ENCODE assay signal across 9 cellular contexts in the genomic region with DNA sequence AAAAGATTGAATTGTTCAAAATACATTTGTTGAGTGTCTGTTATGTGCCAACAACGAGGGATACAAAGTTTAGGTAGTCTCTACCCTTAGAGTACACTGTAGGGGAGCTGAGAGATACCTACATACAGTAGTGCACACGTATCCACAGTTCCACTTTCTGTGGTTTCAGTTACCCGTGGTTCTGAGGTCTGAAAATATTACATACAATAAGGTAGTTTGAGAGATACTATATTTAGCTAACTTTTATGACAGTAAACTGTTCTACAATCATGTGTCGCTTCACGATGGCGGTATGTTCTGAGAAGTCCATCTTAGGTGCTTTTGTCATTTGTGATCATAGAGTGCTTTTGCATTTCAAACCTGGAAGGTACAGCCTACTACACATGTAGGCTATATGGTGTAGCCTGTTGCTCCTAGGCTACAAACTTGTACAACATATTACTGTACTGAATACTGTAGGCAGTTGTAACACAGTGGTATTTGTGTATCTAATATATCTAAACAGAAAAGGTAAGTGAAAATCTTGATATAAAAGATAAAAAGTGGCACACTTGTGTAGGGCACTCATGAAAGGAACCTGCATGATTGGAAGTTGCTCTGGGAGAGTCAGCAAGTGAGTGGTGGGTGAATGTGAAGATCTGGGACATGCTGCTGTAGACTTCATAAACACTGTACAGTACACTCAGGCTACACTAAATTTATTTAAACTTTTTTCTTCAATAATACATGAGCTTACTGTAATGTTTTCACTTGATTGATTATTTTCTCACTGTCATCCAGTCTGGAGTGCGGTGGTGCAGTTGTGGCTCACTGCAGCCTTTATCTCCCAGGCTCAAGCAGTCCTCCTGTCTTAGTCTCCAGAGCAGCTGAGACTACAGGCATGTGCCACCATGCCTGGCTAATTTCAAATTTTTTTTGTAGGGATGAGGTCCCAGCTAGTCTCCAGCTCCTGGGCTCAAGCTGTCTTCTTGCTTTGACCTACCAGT. TPM values are rescaled to one million over a fixed set of nuclear protein-coding genes. Genes with fewer than 3 reads are reported as not detected.
A peak's percentile ranks its signal among the peaks of the same experiment; 100 is the strongest.
DNase-seq lines count a peak whose midpoint lies in the region; ATAC-seq and TF ChIP-seq lines count a peak whose summit lies in the region.
"Had no signal": no experiment of that assay in that cellular context is flagged by ENCODE, and none has a peak within 500 bp of the region (broad histone marks: within the 10 kb centered on the region; RNA-seq: fewer than 3 reads in every experiment).

No MANE protein-coding gene starts in this region.

- H4K5ac ChIP-seq in IMR-90 (ENCODE audit: low read depth, low read length): no peak overlapping the region

- no peaks in the 10 kb centered on the region for H3K9me3 ChIP-seq in IMR-90 (ENCODE audit: control insufficient read depth, insufficient read depth, low read length)
- H3K9me3 ChIP-seq in psoas muscle: no peaks in the 10 kb centered on the region

- no peaks in the 10 kb centered on the region for H3K9me3 Mint-ChIP-seq in immature natural killer cell

- no peak overlapping the region for H3K4me3 ChIP-seq in IMR-90 (ENCODE audit: insufficient read depth, low read depth, low read length)
- H3K4me3 ChIP-seq in psoas muscle: no peak overlapping the region

- no peak for TF ChIP-seq RAD21 in IMR-90 (IDR thresholded peaks at IDR 0.05; ENCODE audit: low read length)

- intact Hi-C loops in IMR-90 (cut with micrococcal nuclease) (no loop called here), psoas muscle (cut with DNase I) (loop anchor here in 1 of 2 donors (10.0 kb wide), 1 partner anchor 409 kb away; no protein-coding TSS in a partner anchor)

- POLR2A ChIA-PET in IMR-90 (lab: Charles Lee; ENCODE audit: unreplicated experiment): no interaction called here

- no peak overlapping the region for H2BK120ac ChIP-seq in IMR-90 (ENCODE audit: low read depth, low read length)

- H3K4me2 ChIP-seq in IMR-90 (ENCODE audit: low read depth, low read length): peak overlapping the region; percentile 10; the same call in 1 of the 2 replicates

- no peak overlapping the region for H2BK20ac ChIP-seq in IMR-90 (ENCODE audit: low read depth, low read length)

- H3K4me1 ChIP-seq in IMR-90 (ENCODE audit: control insufficient read depth, insufficient read depth, low read length) (peaks cover 5% of the 10 kb centered on the region), psoas muscle (peaks cover 60% of the 10 kb centered on the region)

- H2BK15ac ChIP-seq in IMR-90 (ENCODE audit: low read depth, low read length): no peak overlapping the region

- H2BK5ac ChIP-seq in IMR-90 (ENCODE audit: low read depth, low read length, poor library complexity, severe bottlenecking): no peak overlapping the region

- no peak overlapping the region for H3K9ac ChIP-seq in IMR-90 (ENCODE audit: low read depth, low read length)

- dilution Hi-C loops in IMR-90 (cut with HindIII; ENCODE audit: low sequenced_read_pairs, unreplicated experiment): no loop called here

- H3K14ac ChIP-seq in IMR-90 (replicated peaks; ENCODE audit: low read depth, low read length): no peak overlapping the region

- H3K4me3 Mint-ChIP-seq in immature natural killer cell: peak overlapping the region in 2 of 5 donors; percentile 4 to 52

- WGBS in IMR-90 (ENCODE audit: extremely low coverage in 2 of 2, insufficient read length in 1 of 2), 2 experiments: no CpG with 5 or more reads among the region's 7 CpGs
- WGBS in psoas muscle, 3 donors: 65 to 75% (median 66%) methylated on average over 7 of the region's 7 CpGs

- no peak overlapping the region for H2AFZ ChIP-seq in IMR-90 (replicated peaks; ENCODE audit: low read length, poor library complexity)

- no peak for DNase-seq in IMR-90
- DNase-seq in immature natural killer cell: no peak
- no peak for DNase-seq in AML-193 (lab: John Stamatoyannopoulos, UW)
- no peak for DNase-seq in putamen (ENCODE audit: low spot score)
- no peak for DNase-seq in hippocampal formation (lab: John Stamatoyannopoulos, UW)
- DNase-seq in psoas muscle: no peak

- peaks cover 74% of the 10 kb centered on the region for H4K20me1 ChIP-seq in IMR-90 (ENCODE audit: insufficient read depth, low read length)

- peaks cover 4 to 14% (median 6%) of the 10 kb centered on the region in 3 donors for H3K27me3 Mint-ChIP-seq in immature natural killer cell (ENCODE audit: low read depth in 3 of 3)

- peaks cover 2% of the 10 kb centered on the region; the same call in 1 of the 2 replicates for H3K36me3 ChIP-seq in IMR-90 (ENCODE audit: control insufficient read depth, insufficient read depth, low read length)
- H3K36me3 ChIP-seq in psoas muscle (ENCODE audit: insufficient read depth in 1 of 2, low read depth in 1 of 2): no peaks in the 10 kb centered on the region

- no peak overlapping the region for H4K91ac ChIP-seq in IMR-90 (ENCODE audit: insufficient read depth, low read depth, low read length)

- BruUV-seq in IMR-90 (replicated peaks; lab: Mats Ljungman, UMichigan): no TSS peak

- peaks cover 73 to 89% of the 10 kb centered on the region in 2 donors for H3K4me1 Mint-ChIP-seq in immature natural killer cell

- no peak overlapping the region for H3K56ac ChIP-seq in IMR-90 (ENCODE audit: extremely low read depth, insufficient read depth, low read length)

- no peak overlapping the region for H3K4ac ChIP-seq in IMR-90 (ENCODE audit: low read depth, low read length)

- CTCF ChIA-PET in IMR-90 (lab: Yijun Ruan, JAX): no interaction called here

- H3K23ac ChIP-seq in IMR-90 (ENCODE audit: low read depth, low read length): peak overlapping the region; percentile 68

- H3K79me1 ChIP-seq in IMR-90 (ENCODE audit: low read depth in 1 of 2, low read length in 2 of 2): peaks cover 0 to 37% of the 10 kb centered on the region in 2 experiments; a peak in 2 of 4 replicates

- H3K27ac ChIP-seq in IMR-90 (ENCODE audit: insufficient read depth, low read length) (no peak overlapping the region), psoas muscle (no peak overlapping the region)

- no peak overlapping the region for H3K18ac ChIP-seq in IMR-90 (ENCODE audit: low read depth, low read length)

- H3K9me1 ChIP-seq in IMR-90 (ENCODE audit: insufficient read depth, low read length): peaks cover 17% of the 10 kb centered on the region

- H2AK9ac ChIP-seq in IMR-90 (replicated peaks; ENCODE audit: low read depth, low read length, poor library complexity): no peak overlapping the region

- TF ChIP-seq POLR2A in IMR-90 (IDR thresholded peaks at IDR 0.05; ENCODE audit: low read depth, low read length): no peak

- H2AK5ac ChIP-seq in IMR-90 (ENCODE audit: low read depth, low read length): no peak overlapping the region

- ATAC-seq in GM18511 (IDR thresholded peaks at IDR 0.05; ENCODE audit: unreplicated experiment): peak; percentile 39
- peak; percentile 39 for ATAC-seq in GM21529 (IDR thresholded peaks at IDR 0.05; ENCODE audit: unreplicated experiment)
- ATAC-seq in IMR-90 (ENCODE audit: low read depth): no peak
- no peak for ATAC-seq in psoas muscle
- ATAC-seq: HCT116 had no signal

- peak overlapping the region; percentile 25 to 69 (median 55) for H3K27ac Mint-ChIP-seq in immature natural killer cell

- TF ChIP-seq CTCF in IMR-90 (conservative IDR thresholded peaks at IDR 0.05; ENCODE audit: low read depth, low read length): no peak
- no peak for TF ChIP-seq CTCF in psoas muscle (IDR thresholded peaks at IDR 0.05)

- in situ Hi-C loops in IMR-90 (cut with MboI; ENCODE audit: low sequenced_read_pairs): loop anchor here (10.0 kb wide), 1 partner anchor 379 kb away; no protein-coding TSS in a partner anchor

- no peak overlapping the region for H4K8ac ChIP-seq in IMR-90 (ENCODE audit: low read depth in 2 of 2, low read length in 2 of 2)

- no peaks in the 10 kb centered on the region for H3K27me3 ChIP-seq in IMR-90 (ENCODE audit: control insufficient read depth, insufficient read depth, low read length)
- H3K27me3 ChIP-seq in psoas muscle (ENCODE audit: insufficient read depth in 3 of 3, low read length in 2 of 3): no peaks in the 10 kb centered on the region

- H3K36me3 Mint-ChIP-seq in immature natural killer cell: no peaks in the 10 kb centered on the region

TF ChIP-seq in IMR-90, 13 proteins besides CTCF, POLR2A, EP300 and RAD21:
- TF ChIP-seq MAFK (IDR thresholded peaks at IDR 0.05; ENCODE audit: low read depth, low read length) (no peak), NFE2L2 (IDR thresholded peaks at IDR 0.05; ENCODE audit: low read depth, low read length) (no peak), CHD1 (IDR thresholded peaks at IDR 0.05; ENCODE audit: low read depth, low read length) (no peak), FOS (IDR thresholded peaks at IDR 0.05; ENCODE audit: low read depth, low read length) (no peak), MAZ (IDR thresholded peaks at IDR 0.05; ENCODE audit: borderline replicate concordance, low read depth, low read length) (no peak)

RNA-seq across cellular contexts. Expression of gene CPSF6, which starts 4.0 kb away (rescaled TPM):
- 9.1 and 13.9 TPM in 2 replicates for total RNA-seq in IMR-90 (2012; rRNA removed)
- polyA plus RNA-seq in IMR-90 (2012; rRNA removed): 39.3 and 40.7 TPM in 2 replicates
- polyA plus RNA-seq in IMR-90 (2012; cell fraction: cytosol; rRNA removed): 6.3 and 19.2 TPM in 2 replicates
- polyA plus RNA-seq in IMR-90 (2012; cell fraction: nucleus; rRNA removed; ENCODE audit: low replicate concordance): 33.6 and 40.9 TPM in 2 replicates
- 10 to 100 TPM; 35.3 to 69.6 (median 49.8) TPM for polyA plus RNA-seq in immature natural killer cell
- 10 to 100 TPM; 20.5 to 36.6 (median 24.9) TPM for total RNA-seq in psoas muscle
- 10 to 100 TPM; 13.0 to 31.6 (median 16.4) TPM for polyA plus RNA-seq in psoas muscle

Comparison
In these comparisons a context has a peak if more than half of its experiments do, and no peak if none do; other contexts are left out.
1. ATAC-seq: peak in GM18511 (single experiment) and GM21529 (single experiment); none in IMR-90 (single experiment) and psoas muscle (0 of 4).